In the genomic region with DNA sequence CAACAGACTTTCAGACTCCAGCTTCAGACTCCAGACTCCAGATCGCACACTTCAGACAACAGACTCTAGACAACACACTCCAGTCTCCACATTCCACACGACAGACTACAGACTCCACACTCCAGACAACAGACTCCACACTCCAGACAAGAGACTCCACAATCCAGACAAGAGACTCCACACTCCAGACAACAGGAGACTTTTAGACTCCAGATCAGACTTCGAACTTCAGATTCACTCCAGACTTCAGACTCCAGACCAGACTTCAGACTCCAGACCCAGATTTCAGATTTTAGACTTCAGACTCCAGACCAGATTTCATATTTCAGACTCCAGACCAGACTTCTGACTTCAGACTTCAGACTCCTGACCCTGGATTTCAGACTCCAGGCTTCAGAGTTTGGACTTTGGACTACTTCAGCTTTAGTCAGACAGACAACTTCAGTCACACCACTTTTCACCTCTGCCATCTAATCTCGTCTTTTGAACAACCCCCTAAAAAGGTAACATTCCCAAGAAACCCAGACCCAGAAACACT, we compare ENCODE assay signal across 22 cellular contexts. TPM values are rescaled to one million over a fixed set of nuclear protein-coding genes. Genes with fewer than 3 reads are reported as not detected.
DNase-seq lines count a peak whose midpoint lies in the region; ATAC-seq, FAIRE-seq and TF ChIP-seq lines count a peak whose summit lies in the region.
"Had no signal": no experiment of that assay in that cellular context is flagged by ENCODE, and none has a peak within 500 bp of the region (broad histone marks: within the 10 kb centered on the region; RNA-seq: fewer than 3 reads in every experiment).

No MANE protein-coding gene starts in this region.

- no peak for TF ChIP-seq CTCF in AG10803 (conservative IDR thresholded peaks at IDR 0.05; ENCODE audit: low read length)

- peaks cover 76% of the 10 kb centered on the region for H3K4me1 Mint-ChIP-seq in dendritic cell treated with granulocyte-macrophage colony-stimulating factor and Interleukin-4, amounts not matched to agents 40 ng/mL and 50 ng/mL, for 4 days (ENCODE audit: low read depth)

- no peaks in the 10 kb centered on the region for H3K27me3 Mint-ChIP-seq in dendritic cell treated with granulocyte-macrophage colony-stimulating factor and Interleukin-4, amounts not matched to agents 40 ng/mL and 50 ng/mL, for 4 days

- peak overlapping the region; percentile 88 for H3K27ac Mint-ChIP-seq in dendritic cell treated with granulocyte-macrophage colony-stimulating factor and Interleukin-4, amounts not matched to agents 40 ng/mL and 50 ng/mL, for 4 days
- H3K27ac Mint-ChIP-seq: progenitor cell of endocrine pancreas had no signal

- H3K4me3 ChIP-seq in AG10803 (ENCODE audit: low read length) = no peak overlapping the region
- no peak overlapping the region for H3K4me3 ChIP-seq in muscle layer of duodenum (ENCODE audit: low read depth in 1 of 2, low read length in 2 of 2)
- H3K4me3 ChIP-seq: MG63, testis had no signal

- DNase-seq in AG10803 (ENCODE audit: low read depth) (peak; percentile 2), MV-4-11 (lab: John Stamatoyannopoulos, UW) (peak; percentile 35), AG08395 (ENCODE audit: low spot score) (no peak), GM19240 (ENCODE audit: insufficient read length, low spot score) (no peak), GM12891 (ENCODE audit: insufficient read length, low spot score) (no peak)
- DNase-seq: activated CD4-positive, alpha-beta T cell treated with anti-CD3 and anti-CD28 coated beads for 1 hour; DMS79 treated with DMSO at 0.1 percent for 48 hours; islet precursor cell; MG63; midbrain; NCI-H187; NCI-H2227 treated with DMSO at 0.1 percent for 48 hours; stimulated activated CD8-positive, alpha-beta memory T cell treated with anti-CD3 and anti-CD28 coated beads, Interleukin-4, amount 100 ng/mL, for 48 hours; T1000; testis had no signal

- H3K36me3 Mint-ChIP-seq in dendritic cell treated with granulocyte-macrophage colony-stimulating factor and Interleukin-4, amounts not matched to agents 40 ng/mL and 50 ng/mL, for 4 days (ENCODE audit: low read depth) = no peaks in the 10 kb centered on the region

- intact Hi-C loops in dendritic cell treated with granulocyte-macrophage colony-stimulating factor and Interleukin-4, amounts not matched to agents 40 ng/mL and 50 ng/mL, for 4 days (cut with micrococcal nuclease) = no loop called here

- TF ChIP-seq POLR2A in GM12891 (IDR thresholded peaks at IDR 0.05; ENCODE audit: low read depth, low read length) = no peak

- H3K4me1 ChIP-seq in muscle layer of duodenum (ENCODE audit: control insufficient read depth in 1 of 2, insufficient read depth in 2 of 2, low read length in 2 of 2) = no peaks in the 10 kb centered on the region
- H3K4me1 ChIP-seq: testis had no signal

- no peaks in the 10 kb centered on the region for H3K9me3 Mint-ChIP-seq in dendritic cell treated with granulocyte-macrophage colony-stimulating factor and Interleukin-4, amounts not matched to agents 40 ng/mL and 50 ng/mL, for 4 days
- H3K9me3 Mint-ChIP-seq: neural crest cell had no signal

- no peak for ATAC-seq in activated CD4-positive, CD25-positive, alpha-beta regulatory T cell treated with anti-CD3 and anti-CD28 coated beads, Interleukin-2, amount 50 U/mL, for 24 hours
- ATAC-seq: SK-N-SH treated with all-trans-retinoic acid at 6 μM for 48 hours had no signal

- H3K27ac ChIP-seq in muscle layer of duodenum (ENCODE audit: low read length) = peak overlapping the region; percentile 50

- no peaks in the 10 kb centered on the region for H3K27me3 ChIP-seq in muscle layer of duodenum (ENCODE audit: low read depth, low read length)
- H3K27me3 ChIP-seq: MG63, testis had no signal

- no peaks in the 10 kb centered on the region for H3K9me3 ChIP-seq in muscle layer of duodenum (ENCODE audit: control insufficient read depth in 1 of 2, low read length in 2 of 2)
- H3K9me3 ChIP-seq: MG63, testis had no signal

- no peaks in the 10 kb centered on the region for H3K36me3 ChIP-seq in muscle layer of duodenum (ENCODE audit: control insufficient read depth in 1 of 2, insufficient read depth in 2 of 2, low read length in 2 of 2)
- H3K36me3 ChIP-seq: MG63 had no signal

- no peak for FAIRE-seq in GM12891 (lab: Jason Lieb, UNC)
- FAIRE-seq: endothelial cell of umbilical vein had no signal

- H3K4me3 Mint-ChIP-seq in dendritic cell treated with granulocyte-macrophage colony-stimulating factor and Interleukin-4, amounts not matched to agents 40 ng/mL and 50 ng/mL, for 4 days = peak overlapping the region; percentile 30
- H3K4me3 Mint-ChIP-seq: neural crest cell had no signal

TF ChIP-seq in GM12891, 5 proteins besides CTCF, POLR2A, EP300 and RAD21:
- TF ChIP-seq POLR2AphosphoS5 (IDR thresholded peaks at IDR 0.05; ENCODE audit: low read depth, low read length) (no peak), POU2F2 (IDR thresholded peaks at IDR 0.05; ENCODE audit: low read depth, low read length) (no peak), SPI1 (IDR thresholded peaks at IDR 0.05; ENCODE audit: low read depth, low read length) (no peak)

RNA-seq across cellular contexts. Expression of a gene that starts 29.0 kb away (rescaled TPM):
- 0.08 TPM for polyA plus RNA-seq in GM12891 (2012; ENCODE audit: low read depth, missing spikeins)

Comparison
In these comparisons a context has a peak if more than half of its experiments do, and no peak if none do; other contexts are left out.
1. DNase-seq: peak in AG10803 (single experiment) and MV-4-11 (single experiment); none in AG08395 (single experiment), GM19240 (single experiment) and GM12891 (single experiment).